ENCODE assay signal across 9 cellular contexts in genomic region chr12:6946920-6947374, GRCh38. TPM values are rescaled to one million over a fixed set of nuclear protein-coding genes. Genes with fewer than 3 reads are reported as not detected.
DNase-seq lines count a peak whose midpoint lies in the region; ATAC-seq and TF ChIP-seq lines count a peak whose summit lies in the region.
"Had no signal": no experiment of that assay in that cellular context is flagged by ENCODE, and none has a peak within 500 bp of the region (broad histone marks: within the 10 kb centered on the region; RNA-seq: fewer than 3 reads in every experiment).

No MANE protein-coding gene starts in this region.

- H3K4me2 ChIP-seq in mesendoderm (ENCODE audit: low read length): peak overlapping the region; percentile 86

- H3K56ac ChIP-seq in mesendoderm (ENCODE audit: low read length): peak overlapping the region; percentile 87

- H3K79me1 ChIP-seq in mesendoderm (ENCODE audit: low read length): no peaks in the 10 kb centered on the region

- no peak overlapping the region for H3K18ac ChIP-seq in mesendoderm (ENCODE audit: low read length)

- H2BK5ac ChIP-seq in mesendoderm (ENCODE audit: low read length): peak overlapping the region; percentile 28

- whole genome bisulfite sequencing in body of pancreas, 2 donors: 37 to 40% methylated on average over 8 of the region's 8 CpGs
- WGBS in mesendoderm (ENCODE audit: extremely low coverage, insufficient coverage, low lambda C conversion rate): no CpG with 5 or more reads among the region's 8 CpGs

- peak overlapping the region; percentile 70 for H3K9ac ChIP-seq in mesendoderm (ENCODE audit: low read length)

- no peak for DNase-seq in HL-60 (ENCODE audit: low read depth in 1 of 2, low spot score in 1 of 2)
- no peak for DNase-seq in body of pancreas
- peak; percentile 25 for DNase-seq in mesendoderm
- no peak for DNase-seq in NCI-H2171 treated with DMSO at 0.1 percent for 48 hours (lab: John Stamatoyannopoulos, UW)
- no peak for DNase-seq in caudate nucleus (lab: John Stamatoyannopoulos, UW)

- no peak for TF ChIP-seq POLR2A in body of pancreas (IDR thresholded peaks at IDR 0.05)

- ATAC-seq in body of pancreas (no peak), HG03175 (IDR thresholded peaks at IDR 0.05; ENCODE audit: unreplicated experiment) (no peak), HG02938 (IDR thresholded peaks at IDR 0.05; ENCODE audit: unreplicated experiment) (no peak)

- H3K27ac ChIP-seq in 22Rv1: peak overlapping the region; percentile 100
- H3K27ac ChIP-seq in HL-60 (replicated peaks): peak overlapping the region; percentile 64
- peak overlapping the region; percentile 69 to 98 (median 84) for H3K27ac ChIP-seq in body of pancreas
- H3K27ac ChIP-seq in mesendoderm (ENCODE audit: low read depth, low read length): no peak overlapping the region
- H3K27ac ChIP-seq in caudate nucleus (ENCODE audit: low read depth, low read length): no peak overlapping the region

- H3K4ac ChIP-seq in mesendoderm (ENCODE audit: low read depth, low read length): no peak overlapping the region

- H3K79me2 ChIP-seq in mesendoderm (ENCODE audit: control insufficient read depth, insufficient read depth, low read length): no peaks in the 10 kb centered on the region

- H4K5ac ChIP-seq in mesendoderm (ENCODE audit: low read length): no peak overlapping the region

- no peak for TF ChIP-seq CTCF in 22Rv1 (IDR thresholded peaks at IDR 0.05)
- no peak for TF ChIP-seq CTCF in HL-60 (IDR thresholded peaks at IDR 0.05; ENCODE audit: insufficient read depth, low read length)
- no peak for TF ChIP-seq CTCF in body of pancreas (IDR thresholded peaks at IDR 0.05)

- H3K27me3 ChIP-seq in HL-60 (ENCODE audit: insufficient read depth, poor library complexity, severe bottlenecking) (no peaks in the 10 kb centered on the region), body of pancreas (no peaks in the 10 kb centered on the region), mesendoderm (ENCODE audit: insufficient read depth, low read length, poor library complexity) (no peaks in the 10 kb centered on the region)

- H3K23ac ChIP-seq in mesendoderm (ENCODE audit: low read length): no peak overlapping the region

- no peak overlapping the region for H2BK120ac ChIP-seq in mesendoderm (ENCODE audit: low read depth, low read length)

- no peak overlapping the region for H2BK15ac ChIP-seq in mesendoderm (replicated peaks; ENCODE audit: low read depth)

- H4K8ac ChIP-seq in mesendoderm (ENCODE audit: low read depth, low read length): no peak overlapping the region

- H2AK5ac ChIP-seq in mesendoderm (ENCODE audit: low read length): no peak overlapping the region

- intact Hi-C loops in body of pancreas (cut with DNase I): no loop called here

- H3K9me3 ChIP-seq in body of pancreas: no peaks in the 10 kb centered on the region

- peak overlapping the region; percentile 32 for H3K4me3 ChIP-seq in HL-60 (replicated peaks; ENCODE audit: insufficient read depth, low read length)
- peak overlapping the region in 1 of 2 donors; percentile 3 for H3K4me3 ChIP-seq in body of pancreas
- peak overlapping the region; percentile 49 for H3K4me3 ChIP-seq in mesendoderm (ENCODE audit: low read length)

- peaks cover 40% of the 10 kb centered on the region for H3K4me1 ChIP-seq in body of pancreas
- peaks cover 2% of the 10 kb centered on the region for H3K4me1 ChIP-seq in mesendoderm (ENCODE audit: control insufficient read depth, low read depth, low read length)

- H3K36me3 ChIP-seq in body of pancreas (replicated peaks in 1 of 2; ENCODE audit: insufficient read depth in 1 of 2, low read depth in 2 of 2) (no peaks in the 10 kb centered on the region), mesendoderm (ENCODE audit: control insufficient read depth, insufficient read depth, low read length) (no peaks in the 10 kb centered on the region)

RNA-seq across cellular contexts. Expression of gene C12orf57, which starts 3.1 kb away (rescaled TPM):
- 100 to 1,000 TPM; 219 to 302 TPM for total RNA-seq in body of pancreas
- polyA plus RNA-seq in mesendoderm (2013, experiment 1 of 2): 146 TPM
- polyA plus RNA-seq in mesendoderm (2013, experiment 2 of 2): 141 TPM

RNA-seq across cellular contexts. Expression of gene RNU7-1, which starts 3.3 kb away (rescaled TPM):
- not detected for total RNA-seq in body of pancreas
- not detected for polyA plus RNA-seq in mesendoderm (2013, experiment 1 of 2)
- polyA plus RNA-seq in mesendoderm (2013, experiment 2 of 2): not detected
- total RNA-seq: glomerular endothelial cell had no signal

RNA-seq across cellular contexts. Expression of gene PTPN6, which starts 4.2 kb away (rescaled TPM):
- total RNA-seq in body of pancreas: 10 to 100 TPM; 18.4 to 19.4 TPM
- polyA plus RNA-seq in mesendoderm (2013, experiment 1 of 2): 13.2 TPM
- 14.1 TPM for polyA plus RNA-seq in mesendoderm (2013, experiment 2 of 2)

RNA-seq across cellular contexts. Expression of gene ATN1, which starts 19.2 kb away (rescaled TPM):
- 10 to 100 TPM; 36.1 to 86.7 TPM for total RNA-seq in body of pancreas
- 69.5 TPM for polyA plus RNA-seq in mesendoderm (2013, experiment 1 of 2)
- polyA plus RNA-seq in mesendoderm (2013, experiment 2 of 2): 69.1 TPM

RNA-seq across cellular contexts. Expression of gene PHB2, which starts 23.5 kb away (rescaled TPM):
- 100 to 1,000 TPM in 1 of 2 donors, 10 to 100 TPM in 1; 83.4 to 125 TPM for total RNA-seq in body of pancreas
- 473 TPM for polyA plus RNA-seq in mesendoderm (2013, experiment 1 of 2)
- polyA plus RNA-seq in mesendoderm (2013, experiment 2 of 2): 476 TPM

Comparison
In these comparisons a context has a peak if more than half of its experiments do, and no peak if none do; other contexts are left out.
1. H3K27ac ChIP-seq: peak in 22Rv1 (single experiment), HL-60 (single experiment) and body of pancreas (4 of 4); none in mesendoderm (single experiment) and caudate nucleus (single experiment).